ENCODE assay signal across 8 cellular contexts in genomic region chr19:16062789-16063188, GRCh38. TPM values are rescaled to one million over a fixed set of nuclear protein-coding genes. Genes with fewer than 3 reads are reported as not detected.
A peak's percentile ranks its signal among the peaks of the same experiment; 100 is the strongest.
DNase-seq lines count a peak whose midpoint lies in the region; ATAC-seq and TF ChIP-seq lines count a peak whose summit lies in the region.

No MANE protein-coding gene starts in this region.

- no peak overlapping the region for H3K27ac Mint-ChIP-seq in endodermal cell

- H3K36me3 ChIP-seq in endodermal cell (ENCODE audit: control insufficient read depth, insufficient read depth, low read length), result no peaks in the 10 kb centered on the region

- peaks cover 25% of the 10 kb centered on the region for H3K9me3 Mint-ChIP-seq in endodermal cell

- H3K9me3 ChIP-seq in endodermal cell (ENCODE audit: control insufficient read depth, low read length), result no peaks in the 10 kb centered on the region

- no peak overlapping the region for H3K9ac ChIP-seq in endodermal cell (ENCODE audit: extremely low read depth, low read length, poor library complexity, severe bottlenecking)

- DNase-seq in NCI-H1092 treated with DMSO at 0.1 percent for 48 hours (lab: John Stamatoyannopoulos, UW) (peak; percentile 22), endodermal cell (peak; percentile 92), omental fat pad (ENCODE audit: low spot score) (peak; percentile 66)
- DNase-seq in activated CD4-positive, alpha-beta T cell treated with anti-CD3 and anti-CD28 coated beads, Interleukin-2, amount 50 U/mL, for 48 hours, result peak; percentile 81 to 86

- ATAC-seq in omental fat pad (ENCODE audit: low FRiP score) (no peak), GM18861 (IDR thresholded peaks at IDR 0.05; ENCODE audit: unreplicated experiment) (no peak), HG03039 (IDR thresholded peaks at IDR 0.05; ENCODE audit: unreplicated experiment) (no peak), GM21447 (IDR thresholded peaks at IDR 0.05; ENCODE audit: unreplicated experiment) (no peak)

- no peak overlapping the region for H3K4me3 ChIP-seq in endodermal cell (ENCODE audit: low read length)

- H3K36me3 Mint-ChIP-seq in endodermal cell (ENCODE audit: low read depth), result no peaks in the 10 kb centered on the region

- no peak overlapping the region for H3K4me3 Mint-ChIP-seq in endodermal cell

- H3K4me1 ChIP-seq in endodermal cell (ENCODE audit: control insufficient read depth, insufficient read depth, low read length), result no peaks in the 10 kb centered on the region

- H3K27me3 Mint-ChIP-seq in endodermal cell (ENCODE audit: insufficient read depth), result no peaks in the 10 kb centered on the region

- TF ChIP-seq CTCF in GM12801 (IDR thresholded peaks at IDR 0.05; ENCODE audit: extremely low read depth, insufficient read length) (peak; percentile 61), endodermal cell (conservative IDR thresholded peaks at IDR 0.05) (peak; percentile 92), omental fat pad (IDR thresholded peaks at IDR 0.05) (peak in 1 of 3 donors; percentile 66)

- H3K27me3 ChIP-seq in endodermal cell (ENCODE audit: control insufficient read depth, insufficient read depth, low read length, poor library complexity, severe bottlenecking), result no peaks in the 10 kb centered on the region

- WGBS in endodermal cell (ENCODE audit: insufficient coverage in 1 of 2, insufficient read length in 1 of 2), 2 experiments, result 68 to 76% methylated on average over 2 of the region's 2 CpGs

- H3K27ac ChIP-seq in endodermal cell (ENCODE audit: low read depth, low read length), result no peak overlapping the region

- H3K4me1 Mint-ChIP-seq in endodermal cell, result no peaks in the 10 kb centered on the region

RNA-seq across cellular contexts. Expression of gene TPM4, which starts 13.5 kb away (rescaled TPM):
- 100 to 1,000 TPM; 387 to 437 TPM for total RNA-seq in endodermal cell
- 485 TPM for polyA plus RNA-seq in endodermal cell (2013, experiment 1 of 2)
- polyA plus RNA-seq in endodermal cell (2013, experiment 2 of 2), result 534 TPM
- total RNA-seq in omental fat pad, result 100 to 1,000 TPM; 293 to 486 (median 418) TPM

RNA-seq across cellular contexts. Expression of gene RAB8A, which starts 48.9 kb away (rescaled TPM):
- total RNA-seq in endodermal cell, result 10 to 100 TPM; 67.7 to 86.0 TPM
- 50.9 TPM for polyA plus RNA-seq in endodermal cell (2013, experiment 1 of 2)
- polyA plus RNA-seq in endodermal cell (2013, experiment 2 of 2), result 49.3 TPM
- 10 to 100 TPM; 32.5 to 51.9 (median 40.0) TPM for total RNA-seq in omental fat pad

Comparison
In these comparisons a context has a peak if more than half of its experiments do, and no peak if none do; other contexts are left out.
1. DNase-seq: peak in every context shown above with its lines; median percentile 92 in endodermal cell; 84 in activated CD4-positive, alpha-beta T cell treated with anti-CD3 and anti-CD28 coated beads, Interleukin-2, amount 50 U/mL, for 48 hours; 66 in omental fat pad; 22 in NCI-H1092 treated with DMSO at 0.1 percent for 48 hours.